ENCODE assay signal across 8 cellular contexts in genomic region chr18:12657849-12658829, GRCh38. TPM values are rescaled to one million over a fixed set of nuclear protein-coding genes. Genes with fewer than 3 reads are reported as not detected.
DNase-seq lines count a peak whose midpoint lies in the region; ATAC-seq and TF ChIP-seq lines count a peak whose summit lies in the region.

Gene SPIRE1 (minus strand): TSS chr18:12658107. CDS start chr18:12657866, 241 bp downstream.

- intact Hi-C loops in heart left ventricle (cut with DNase I), result loop anchor here in 9 of 10 donors (2.0 to 10.0 kb wide), 11 partner anchors 106 to 353 kb away; partner anchors contain the start of genes PRELID3A (in 3 of the 9), AFG3L2 (in 2 of the 9) and TUBB6 (in 1 of the 9)
- intact Hi-C loops in ovary (cut with DNase I), result loop anchor here (2.0 to 10.0 kb wide), 4 partner anchors 261 to 383 kb away; no protein-coding TSS in a partner anchor

- peak; percentile 76 for DNase-seq in CD1c-positive myeloid dendritic cell (ENCODE audit: extremely low spot score)
- DNase-seq in heart left ventricle, result peak; percentile 82 to 89 (median 85)
- DNase-seq in ovary, result peak; percentile 50 to 72 (median 60)
- no peak for DNase-seq in GF-D8 (lab: John Stamatoyannopoulos, UW)

- H3K9me3 ChIP-seq in heart left ventricle (no peaks in the 10 kb centered on the region), ovary (no peaks in the 10 kb centered on the region)

- ATAC-seq in GM19351 (IDR thresholded peaks at IDR 0.05; ENCODE audit: unreplicated experiment) (peak; percentile 60), HG03460 (IDR thresholded peaks at IDR 0.05; ENCODE audit: unreplicated experiment) (peak; percentile 59), heart left ventricle (peak; percentile 83 to 94 (median 88))

- peaks cover 0 to 10% (median 0%) of the 10 kb centered on the region in 9 donors for H3K36me3 ChIP-seq in heart left ventricle
- no peaks in the 10 kb centered on the region for H3K36me3 ChIP-seq in ovary

- H3K27me3 ChIP-seq in heart left ventricle (no peaks in the 10 kb centered on the region), ovary (no peaks in the 10 kb centered on the region)

- H3K4me3 ChIP-seq in heart left ventricle, result peak within 1 kb of the TSS; percentile 61 to 95 (median 80)
- H3K4me3 ChIP-seq in ovary, result peak within 1 kb of the TSS; percentile 85

- no peak for TF ChIP-seq EP300 in ovary (IDR thresholded peaks at IDR 0.05)

- peaks cover 0 to 29% (median 15%) of the 10 kb centered on the region in 12 donors for H3K4me1 ChIP-seq in heart left ventricle
- peaks cover 5% of the 10 kb centered on the region for H3K4me1 ChIP-seq in ovary (ENCODE audit: insufficient read depth)

- peak; percentile 70 for TF ChIP-seq POLR2A in Raji (IDR thresholded peaks at IDR 0.05; ENCODE audit: insufficient read depth, low read depth, low read length)
- peak in 1 of 2 donors; percentile 58 for TF ChIP-seq POLR2A in heart left ventricle (IDR thresholded peaks at IDR 0.05)
- TF ChIP-seq POLR2A in ovary (IDR thresholded peaks at IDR 0.05), result peak; percentile 36

- TF ChIP-seq CTCF in heart left ventricle (IDR thresholded peaks at IDR 0.05), result peak in 5 of 12 donors; percentile 3 to 35 (median 28)
- no peak for TF ChIP-seq CTCF in ovary (IDR thresholded peaks at IDR 0.05)

- 2 to 5% (median 4%) methylated on average over 80 to 125 of the region's 125 CpGs for WGBS in adipose tissue, 3 donors
- 2 to 25% (median 3%) methylated on average over 15 to 125 of the region's 125 CpGs for WGBS in heart left ventricle, 4 donors
- 2 to 7% (median 2%) methylated on average over 61 to 124 of the region's 125 CpGs for WGBS in ovary, 3 donors

- peak within 1 kb of the TSS; percentile 72 for H3K27ac ChIP-seq in adipose tissue (ENCODE audit: low read depth, low read length)
- peak within 1 kb of the TSS; percentile 52 to 99 (median 96) for H3K27ac ChIP-seq in heart left ventricle
- peak within 1 kb of the TSS; percentile 96 to 99 for H3K27ac ChIP-seq in ovary

RNA-seq across cellular contexts. Expression of gene SPIRE1, which starts in this region (rescaled TPM):
- polyA plus RNA-seq in adipose tissue (1 to 10 TPM; 3.6 to 9.1 (median 8.6) TPM), heart left ventricle (10 to 100 TPM in 1 of 2 donors, 1 to 10 TPM in 1; 8.3 to 28.2 TPM), ovary (10 to 100 TPM in 1 of 2 donors, 1 to 10 TPM in 1; 7.9 to 20.4 TPM)
- total RNA-seq in heart left ventricle (10 to 100 TPM; 35.8 to 67.6 (median 48.0) TPM), ovary (10 to 100 TPM; 15.3 to 30.2 (median 25.3) TPM)
